ENCODE assay signal across 8 cellular contexts in the genomic region with DNA sequence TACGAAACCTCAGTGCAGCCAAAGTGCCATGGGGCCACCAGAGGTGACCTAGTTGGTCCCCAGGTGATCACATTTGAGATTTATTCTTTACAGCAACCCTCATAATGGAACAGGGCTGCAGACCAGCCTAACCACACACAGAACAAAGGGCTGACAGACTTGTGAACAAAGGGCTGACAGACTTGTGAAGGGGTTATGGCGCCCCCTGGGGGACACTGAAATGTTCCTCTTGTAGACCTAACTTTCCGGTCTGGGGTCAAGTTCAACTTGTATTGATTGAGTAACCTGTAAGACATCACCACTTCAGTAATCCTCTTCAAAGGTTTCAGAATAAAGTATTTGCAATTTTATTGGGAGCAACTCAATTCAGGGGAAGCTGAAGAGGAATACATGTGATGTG.
A peak's percentile ranks its signal among the peaks of the same experiment; 100 is the strongest.
DNase-seq lines count a peak whose midpoint lies in the region; ATAC-seq and TF ChIP-seq lines count a peak whose summit lies in the region.

No MANE protein-coding gene starts in this region.

- ATAC-seq in GM21529 (IDR thresholded peaks at IDR 0.05; ENCODE audit: unreplicated experiment), result peak; percentile 71

- no peak overlapping the region for H3K27ac ChIP-seq in CD8-positive, alpha-beta memory T cell (ENCODE audit: low read depth, low read length)
- no peak overlapping the region for H3K27ac ChIP-seq in parathyroid adenoma

- H3K9ac ChIP-seq in parathyroid adenoma, result no peak overlapping the region

- H3K4me3 Mint-ChIP-seq in CD8-positive, alpha-beta memory T cell, result peak overlapping the region in 1 of 7 donors; percentile 12
- H3K4me3 Mint-ChIP-seq in type B pancreatic cell, result no peak overlapping the region

- no peaks in the 10 kb centered on the region for H3K9me3 Mint-ChIP-seq in CD8-positive, alpha-beta memory T cell
- no peaks in the 10 kb centered on the region for H3K9me3 Mint-ChIP-seq in type B pancreatic cell

- no peaks in the 10 kb centered on the region for H3K9me3 ChIP-seq in CD8-positive, alpha-beta memory T cell (ENCODE audit: low read length)
- H3K9me3 ChIP-seq in parathyroid adenoma (ENCODE audit: control insufficient read depth, low read length), result no peaks in the 10 kb centered on the region

- POLR2A ChIA-PET in CD8-positive, alpha-beta memory T cell (lab: Charles Lee), result no interaction called here

- H3K36me3 ChIP-seq in CD8-positive, alpha-beta memory T cell (ENCODE audit: insufficient read depth, low read length), result no peaks in the 10 kb centered on the region
- no peaks in the 10 kb centered on the region for H3K36me3 ChIP-seq in parathyroid adenoma (ENCODE audit: control insufficient read depth, insufficient read depth, low read length)

- H3K4me1 ChIP-seq in CD8-positive, alpha-beta memory T cell (ENCODE audit: insufficient read depth, low read length), result peaks cover 58% of the 10 kb centered on the region
- peaks cover 3% of the 10 kb centered on the region for H3K4me1 ChIP-seq in parathyroid adenoma

- H3K27me3 Mint-ChIP-seq in CD8-positive, alpha-beta memory T cell, result peaks cover 0 to 4% of the 10 kb centered on the region in 2 donors
- no peaks in the 10 kb centered on the region for H3K27me3 Mint-ChIP-seq in type B pancreatic cell

- H3K36me3 Mint-ChIP-seq in CD8-positive, alpha-beta memory T cell, result no peaks in the 10 kb centered on the region
- H3K36me3 Mint-ChIP-seq in type B pancreatic cell, result no peaks in the 10 kb centered on the region

- H3K27me3 ChIP-seq in CD8-positive, alpha-beta memory T cell (ENCODE audit: insufficient read depth, low read length, poor library complexity, severe bottlenecking), result no peaks in the 10 kb centered on the region
- no peaks in the 10 kb centered on the region for H3K27me3 ChIP-seq in parathyroid adenoma (ENCODE audit: control insufficient read depth, insufficient read depth, low read length)

- H3K79me2 ChIP-seq in parathyroid adenoma, result no peaks in the 10 kb centered on the region

- peak overlapping the region; percentile 11 for H2AFZ ChIP-seq in parathyroid adenoma

- TF ChIP-seq CTCF in parathyroid adenoma (IDR thresholded peaks at IDR 0.05) (peak; percentile 68), type B pancreatic cell (conservative IDR thresholded peaks at IDR 0.05) (peak; percentile 77)

- no peak overlapping the region for H3K4me2 ChIP-seq in parathyroid adenoma (ENCODE audit: low read length)

- H3K27ac Mint-ChIP-seq in CD8-positive, alpha-beta memory T cell, result peak overlapping the region in 7 of 8 donors; percentile 18 to 75 (median 61)
- H3K27ac Mint-ChIP-seq in type B pancreatic cell, result no peak overlapping the region

- no peak overlapping the region for H3K4me3 ChIP-seq in CD8-positive, alpha-beta memory T cell (ENCODE audit: low read length)
- H3K4me3 ChIP-seq in parathyroid adenoma (ENCODE audit: low read depth, low read length), result no peak overlapping the region

- peak; percentile 72 to 88 (median 76) for DNase-seq in CD8-positive, alpha-beta memory T cell
- DNase-seq in MV-4-11 (lab: John Stamatoyannopoulos, UW) (peak; percentile 74), SIG-M5 treated with dmso at 0.1 percent for 504 hours (lab: John Stamatoyannopoulos, UW; ENCODE audit: unreplicated experiment) (peak; percentile 71), globus pallidus (ENCODE audit: low spot score) (peak; percentile 65), type B pancreatic cell (ENCODE audit: extremely low spot score, unreplicated experiment) (no peak)
- DNase-seq in activated effector memory CD4-positive, alpha-beta T cell treated with anti-CD3 and anti-CD28 coated beads, Interleukin-2, amount 50 U/mL, for 16 hours, result peak; percentile 92

- H3K4me1 Mint-ChIP-seq in CD8-positive, alpha-beta memory T cell, result peaks cover 49 to 78% (median 66%) of the 10 kb centered on the region in 3 donors
- no peaks in the 10 kb centered on the region for H3K4me1 Mint-ChIP-seq in type B pancreatic cell (ENCODE audit: unreplicated experiment)

- CTCF ChIA-PET in CD8-positive, alpha-beta memory T cell (lab: Charles Lee), result interaction anchor here (0.8 kb wide), 1 partner anchor 25 kb away, joined by 4 read pairs; no protein-coding TSS in a partner anchor
